In genomic region chr19:5403968-5404640, GRCh38 we compare ENCODE assay signal across 9 cellular contexts.
A peak's percentile ranks its signal among the peaks of the same experiment; 100 is the strongest.
DNase-seq lines count a peak whose midpoint lies in the region; TF ChIP-seq lines count a peak whose summit lies in the region.
"Had no signal": no experiment of that assay in that cellular context is flagged by ENCODE, and none has a peak within 500 bp of the region (broad histone marks: within the 10 kb centered on the region; RNA-seq: fewer than 3 reads in every experiment).

No MANE protein-coding gene starts in this region.

- peaks cover 0 to 3% (median 0%) of the 10 kb centered on the region in 3 donors for H3K9me3 ChIP-seq in tibial artery

- no peak overlapping the region for H3K27ac ChIP-seq in tibial artery

- no peaks in the 10 kb centered on the region for H3K36me3 ChIP-seq in tibial artery

- no peaks in the 10 kb centered on the region for H3K36me3 Mint-ChIP-seq in activated T-cell treated with anti-CD3 and anti-CD28 coated beads, Interleukin-2, amount 50 U/mL, for 24 hours (ENCODE audit: low read depth)

- no peak overlapping the region for H3K4me3 Mint-ChIP-seq in activated T-cell treated with anti-CD3 and anti-CD28 coated beads, Interleukin-2, amount 50 U/mL, for 24 hours
- H3K4me3 Mint-ChIP-seq: T-helper 1 cell treated with Interleukin-12 subunit alpha and Interleukin-12 subunit beta and Interleukin-4 antibody, amounts not matched to agents 30 μg/mL and 1 μg/mL, for 36 hours had no signal

- TF ChIP-seq CTCF in GM12865 (IDR thresholded peaks at IDR 0.05; ENCODE audit: insufficient read depth, low read depth, low read length, missing control alignments) (no peak), fibroblast of mammary gland (conservative IDR thresholded peaks at IDR 0.05; ENCODE audit: control insufficient read depth, insufficient read depth, low read depth, low read length) (no peak), tibial artery (IDR thresholded peaks at IDR 0.05) (no peak)

- peaks cover 26% of the 10 kb centered on the region for H3K27me3 Mint-ChIP-seq in activated T-cell treated with anti-CD3 and anti-CD28 coated beads, Interleukin-2, amount 50 U/mL, for 24 hours

- H3K4me3 ChIP-seq in GM12865 (ENCODE audit: low read depth, low read length), result no peak overlapping the region
- H3K4me3 ChIP-seq in fibroblast of mammary gland (ENCODE audit: control insufficient read depth, low read depth, low read length), result no peak overlapping the region
- H3K4me3 ChIP-seq in tibial artery, result no peak overlapping the region

- no peaks in the 10 kb centered on the region for H3K4me1 ChIP-seq in tibial artery

- H3K9me3 Mint-ChIP-seq in activated T-cell treated with anti-CD3 and anti-CD28 coated beads, Interleukin-2, amount 50 U/mL, for 24 hours, result peaks cover 13% of the 10 kb centered on the region

- no peak overlapping the region for H3K27ac Mint-ChIP-seq in activated T-cell treated with anti-CD3 and anti-CD28 coated beads, Interleukin-2, amount 50 U/mL, for 24 hours
- H3K27ac Mint-ChIP-seq: T-helper 1 cell treated with Interleukin-12 subunit alpha and Interleukin-12 subunit beta and Interleukin-4 antibody, amounts not matched to agents 30 μg/mL and 1 μg/mL, for 36 hours had no signal

- H3K27me3 ChIP-seq in tibial artery, result peaks cover 0 to 20% of the 10 kb centered on the region in 2 donors

- DNase-seq in GM12865 (ENCODE audit: low read depth) (peak; percentile 65), OCI-M1 (lab: John Stamatoyannopoulos, UW) (peak; percentile 98), fibroblast of mammary gland (ENCODE audit: low read depth) (peak; percentile 82), nucleus accumbens (lab: John Stamatoyannopoulos, UW) (peak in 34 of 56 donors; percentile 1 to 74 (median 24)), tibial artery (peak; percentile 60 to 70), NCI-H2081 (lab: John Stamatoyannopoulos, UW) (no peak), NCI-H1105 treated with DMSO at 0.1 percent for 48 hours (lab: John Stamatoyannopoulos, UW) (no peak)
- peak; percentile 75 for DNase-seq in activated T-cell treated with anti-CD3 and anti-CD28 coated beads, Interleukin-2, amount 50 U/mL, for 24 hours

- no peaks in the 10 kb centered on the region for H3K4me1 Mint-ChIP-seq in activated T-cell treated with anti-CD3 and anti-CD28 coated beads, Interleukin-2, amount 50 U/mL, for 24 hours (ENCODE audit: low read depth)

- intact Hi-C loops in tibial artery (cut with DNase I; ENCODE audit: low total_unique reads), result no loop called here

Comparison
In these comparisons a context has a peak if more than half of its experiments do, and no peak if none do; other contexts are left out.
1. DNase-seq: peak in GM12865 (single experiment), OCI-M1 (single experiment), activated T-cell treated with anti-CD3 and anti-CD28 coated beads, Interleukin-2, amount 50 U/mL, for 24 hours (single experiment), fibroblast of mammary gland (single experiment), nucleus accumbens (34 of 56) and tibial artery (2 of 2); none in NCI-H2081 (0 of 2) and NCI-H1105 treated with DMSO at 0.1 percent for 48 hours (single experiment).